In the genomic region with DNA sequence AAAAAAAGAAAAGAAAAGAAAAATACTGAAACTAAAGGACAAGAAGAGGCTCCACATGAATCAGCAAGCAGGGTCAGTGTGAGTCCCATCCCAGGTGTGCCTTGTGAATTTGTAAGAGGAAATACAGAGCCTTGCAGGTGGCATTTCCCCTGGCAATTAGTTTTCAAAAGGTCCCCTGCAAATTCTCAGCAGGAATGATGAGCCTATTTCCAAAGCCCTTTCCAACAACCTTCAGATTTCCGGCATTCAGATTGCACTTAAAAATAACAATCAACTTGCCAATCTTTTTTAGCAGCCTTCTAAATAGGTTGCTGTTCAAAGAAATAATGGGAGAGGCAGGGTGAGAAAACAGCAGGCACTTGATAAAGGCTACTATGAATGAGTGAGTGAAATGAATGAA, we compare ENCODE assay signal across 1 cellular context.
TF ChIP-seq lines count a peak whose summit lies in the region.

No MANE protein-coding gene starts in this region.

TF ChIP-seq in H1, 55 proteins besides CTCF, POLR2A, EP300 and RAD21 (continued from another document):
- TF ChIP-seq TCF12 (IDR thresholded peaks at IDR 0.05; ENCODE audit: low read depth, low read length) (peak; percentile 95), BCL11A (IDR thresholded peaks at IDR 0.05; ENCODE audit: low read depth in 2 of 2, low read length in 2 of 2) (no peak), SAP30 (IDR thresholded peaks at IDR 0.05; ENCODE audit: insufficient read depth, insufficient replicate concordance, low read length) (no peak), CHD2 (IDR thresholded peaks at IDR 0.05; ENCODE audit: low read length) (no peak), KDM5A (IDR thresholded peaks at IDR 0.05; ENCODE audit: low read length) (no peak), NRF1 (IDR thresholded peaks at IDR 0.05; ENCODE audit: low read depth, low read length) (no peak), NANOG (IDR thresholded peaks at IDR 0.05; ENCODE audit: insufficient read depth, low read depth, low read length, poor library complexity, severe bottlenecking) (peak; percentile 97), BRCA1 (IDR thresholded peaks at IDR 0.05; ENCODE audit: low read depth, low read length) (no peak), FOSL1 (IDR thresholded peaks at IDR 0.05; ENCODE audit: insufficient read depth, low read depth, low read length) (no peak), SP1 (IDR thresholded peaks at IDR 0.05; ENCODE audit: low read depth, low read length) (0 out of 2 replicates have a peak, but pooled peaks have one; percentile 15), KDM4A (IDR thresholded peaks at IDR 0.05; ENCODE audit: low read depth, low read length, severe bottlenecking) (no peak), GABPA (IDR thresholded peaks at IDR 0.05; ENCODE audit: borderline replicate concordance, insufficient read depth, low read length) (no peak), JUND (IDR thresholded peaks at IDR 0.05; ENCODE audit: low read length) (no peak), POLR2AphosphoS5 (IDR thresholded peaks at IDR 0.05; ENCODE audit: low read depth, low read length) (no peak)
- TF ChIP-seq, protein P1, sequence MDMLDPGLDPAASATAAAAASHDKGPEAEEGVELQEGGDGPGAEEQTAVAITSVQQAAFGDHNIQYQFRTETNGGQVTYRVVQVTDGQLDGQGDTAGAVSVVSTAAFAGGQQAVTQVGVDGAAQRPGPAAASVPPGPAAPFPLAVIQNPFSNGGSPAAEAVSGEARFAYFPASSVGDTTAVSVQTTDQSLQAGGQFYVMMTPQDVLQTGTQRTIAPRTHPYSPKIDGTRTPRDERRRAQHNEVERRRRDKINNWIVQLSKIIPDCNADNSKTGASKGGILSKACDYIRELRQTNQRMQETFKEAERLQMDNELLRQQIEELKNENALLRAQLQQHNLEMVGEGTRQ (IDR thresholded peaks at IDR 0.05; ENCODE audit: low read length) = no peak
- TF ChIP-seq, protein P2, sequence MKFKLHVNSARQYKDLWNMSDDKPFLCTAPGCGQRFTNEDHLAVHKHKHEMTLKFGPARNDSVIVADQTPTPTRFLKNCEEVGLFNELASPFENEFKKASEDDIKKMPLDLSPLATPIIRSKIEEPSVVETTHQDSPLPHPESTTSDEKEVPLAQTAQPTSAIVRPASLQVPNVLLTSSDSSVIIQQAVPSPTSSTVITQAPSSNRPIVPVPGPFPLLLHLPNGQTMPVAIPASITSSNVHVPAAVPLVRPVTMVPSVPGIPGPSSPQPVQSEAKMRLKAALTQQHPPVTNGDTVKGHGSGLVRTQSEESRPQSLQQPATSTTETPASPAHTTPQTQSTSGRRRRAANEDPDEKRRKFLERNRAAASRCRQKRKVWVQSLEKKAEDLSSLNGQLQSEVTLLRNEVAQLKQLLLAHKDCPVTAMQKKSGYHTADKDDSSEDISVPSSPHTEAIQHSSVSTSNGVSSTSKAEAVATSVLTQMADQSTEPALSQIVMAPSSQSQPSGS (IDR thresholded peaks at IDR 0.05; ENCODE audit: low read length) = 0 out of 2 replicates have a peak, but pooled peaks have one; percentile 52
- TF ChIP-seq, protein P3, sequence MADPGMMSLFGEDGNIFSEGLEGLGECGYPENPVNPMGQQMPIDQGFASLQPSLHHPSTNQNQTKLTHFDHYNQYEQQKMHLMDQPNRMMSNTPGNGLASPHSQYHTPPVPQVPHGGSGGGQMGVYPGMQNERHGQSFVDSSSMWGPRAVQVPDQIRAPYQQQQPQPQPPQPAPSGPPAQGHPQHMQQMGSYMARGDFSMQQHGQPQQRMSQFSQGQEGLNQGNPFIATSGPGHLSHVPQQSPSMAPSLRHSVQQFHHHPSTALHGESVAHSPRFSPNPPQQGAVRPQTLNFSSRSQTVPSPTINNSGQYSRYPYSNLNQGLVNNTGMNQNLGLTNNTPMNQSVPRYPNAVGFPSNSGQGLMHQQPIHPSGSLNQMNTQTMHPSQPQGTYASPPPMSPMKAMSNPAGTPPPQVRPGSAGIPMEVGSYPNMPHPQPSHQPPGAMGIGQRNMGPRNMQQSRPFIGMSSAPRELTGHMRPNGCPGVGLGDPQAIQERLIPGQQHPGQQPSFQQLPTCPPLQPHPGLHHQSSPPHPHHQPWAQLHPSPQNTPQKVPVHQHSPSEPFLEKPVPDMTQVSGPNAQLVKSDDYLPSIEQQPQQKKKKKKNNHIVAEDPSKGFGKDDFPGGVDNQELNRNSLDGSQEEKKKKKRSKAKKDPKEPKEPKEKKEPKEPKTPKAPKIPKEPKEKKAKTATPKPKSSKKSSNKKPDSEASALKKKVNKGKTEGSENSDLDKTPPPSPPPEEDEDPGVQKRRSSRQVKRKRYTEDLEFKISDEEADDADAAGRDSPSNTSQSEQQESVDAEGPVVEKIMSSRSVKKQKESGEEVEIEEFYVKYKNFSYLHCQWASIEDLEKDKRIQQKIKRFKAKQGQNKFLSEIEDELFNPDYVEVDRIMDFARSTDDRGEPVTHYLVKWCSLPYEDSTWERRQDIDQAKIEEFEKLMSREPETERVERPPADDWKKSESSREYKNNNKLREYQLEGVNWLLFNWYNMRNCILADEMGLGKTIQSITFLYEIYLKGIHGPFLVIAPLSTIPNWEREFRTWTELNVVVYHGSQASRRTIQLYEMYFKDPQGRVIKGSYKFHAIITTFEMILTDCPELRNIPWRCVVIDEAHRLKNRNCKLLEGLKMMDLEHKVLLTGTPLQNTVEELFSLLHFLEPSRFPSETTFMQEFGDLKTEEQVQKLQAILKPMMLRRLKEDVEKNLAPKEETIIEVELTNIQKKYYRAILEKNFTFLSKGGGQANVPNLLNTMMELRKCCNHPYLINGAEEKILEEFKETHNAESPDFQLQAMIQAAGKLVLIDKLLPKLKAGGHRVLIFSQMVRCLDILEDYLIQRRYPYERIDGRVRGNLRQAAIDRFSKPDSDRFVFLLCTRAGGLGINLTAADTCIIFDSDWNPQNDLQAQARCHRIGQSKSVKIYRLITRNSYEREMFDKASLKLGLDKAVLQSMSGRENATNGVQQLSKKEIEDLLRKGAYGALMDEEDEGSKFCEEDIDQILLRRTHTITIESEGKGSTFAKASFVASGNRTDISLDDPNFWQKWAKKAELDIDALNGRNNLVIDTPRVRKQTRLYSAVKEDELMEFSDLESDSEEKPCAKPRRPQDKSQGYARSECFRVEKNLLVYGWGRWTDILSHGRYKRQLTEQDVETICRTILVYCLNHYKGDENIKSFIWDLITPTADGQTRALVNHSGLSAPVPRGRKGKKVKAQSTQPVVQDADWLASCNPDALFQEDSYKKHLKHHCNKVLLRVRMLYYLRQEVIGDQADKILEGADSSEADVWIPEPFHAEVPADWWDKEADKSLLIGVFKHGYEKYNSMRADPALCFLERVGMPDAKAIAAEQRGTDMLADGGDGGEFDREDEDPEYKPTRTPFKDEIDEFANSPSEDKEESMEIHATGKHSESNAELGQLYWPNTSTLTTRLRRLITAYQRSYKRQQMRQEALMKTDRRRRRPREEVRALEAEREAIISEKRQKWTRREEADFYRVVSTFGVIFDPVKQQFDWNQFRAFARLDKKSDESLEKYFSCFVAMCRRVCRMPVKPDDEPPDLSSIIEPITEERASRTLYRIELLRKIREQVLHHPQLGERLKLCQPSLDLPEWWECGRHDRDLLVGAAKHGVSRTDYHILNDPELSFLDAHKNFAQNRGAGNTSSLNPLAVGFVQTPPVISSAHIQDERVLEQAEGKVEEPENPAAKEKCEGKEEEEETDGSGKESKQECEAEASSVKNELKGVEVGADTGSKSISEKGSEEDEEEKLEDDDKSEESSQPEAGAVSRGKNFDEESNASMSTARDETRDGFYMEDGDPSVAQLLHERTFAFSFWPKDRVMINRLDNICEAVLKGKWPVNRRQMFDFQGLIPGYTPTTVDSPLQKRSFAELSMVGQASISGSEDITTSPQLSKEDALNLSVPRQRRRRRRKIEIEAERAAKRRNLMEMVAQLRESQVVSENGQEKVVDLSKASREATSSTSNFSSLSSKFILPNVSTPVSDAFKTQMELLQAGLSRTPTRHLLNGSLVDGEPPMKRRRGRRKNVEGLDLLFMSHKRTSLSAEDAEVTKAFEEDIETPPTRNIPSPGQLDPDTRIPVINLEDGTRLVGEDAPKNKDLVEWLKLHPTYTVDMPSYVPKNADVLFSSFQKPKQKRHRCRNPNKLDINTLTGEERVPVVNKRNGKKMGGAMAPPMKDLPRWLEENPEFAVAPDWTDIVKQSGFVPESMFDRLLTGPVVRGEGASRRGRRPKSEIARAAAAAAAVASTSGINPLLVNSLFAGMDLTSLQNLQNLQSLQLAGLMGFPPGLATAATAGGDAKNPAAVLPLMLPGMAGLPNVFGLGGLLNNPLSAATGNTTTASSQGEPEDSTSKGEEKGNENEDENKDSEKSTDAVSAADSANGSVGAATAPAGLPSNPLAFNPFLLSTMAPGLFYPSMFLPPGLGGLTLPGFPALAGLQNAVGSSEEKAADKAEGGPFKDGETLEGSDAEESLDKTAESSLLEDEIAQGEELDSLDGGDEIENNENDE (IDR thresholded peaks at IDR 0.05; ENCODE audit: insufficient replicate concordance, low read length) = peak; percentile 73
